In genomic region chr12:6276936-6277615, GRCh38 we compare ENCODE assay signal across 14 cellular contexts. TPM values are rescaled to one million over a fixed set of nuclear protein-coding genes. Genes with fewer than 3 reads are reported as not detected.
DNase-seq lines count a peak whose midpoint lies in the region; ATAC-seq, FAIRE-seq and TF ChIP-seq lines count a peak whose summit lies in the region.
"Had no signal": no experiment of that assay in that cellular context is flagged by ENCODE, and none has a peak within 500 bp of the region (broad histone marks: within the 10 kb centered on the region; RNA-seq: fewer than 3 reads in every experiment).

No MANE protein-coding gene starts in this region.

- TF ChIP-seq POLR2A in K562 (conservative IDR thresholded peaks at IDR 0.05): no peak
- no peak for TF ChIP-seq POLR2A in HepG2 (IDR thresholded peaks at IDR 0.05; ENCODE audit: insufficient read depth in 1 of 2, low read depth in 2 of 2, low read length in 2 of 2)
- TF ChIP-seq POLR2A in uterus (IDR thresholded peaks at IDR 0.05): no peak

- H3K27me3 ChIP-seq in K562 (ENCODE audit: control insufficient read depth in 2 of 2, insufficient read depth in 2 of 2, low read length in 2 of 2) (peaks cover 6 to 7% of the 10 kb centered on the region in 2 experiments; a peak in 4 of 5 replicates), HepG2 (ENCODE audit: control insufficient read depth in 1 of 2, insufficient read depth in 2 of 2, low read length in 2 of 2) (peaks cover 0 to 17% of the 10 kb centered on the region in 2 experiments; a peak in 4 of 5 replicates), uterus (no peaks in the 10 kb centered on the region)

- DNase-seq in activated T-cell treated with anti-CD3 and anti-CD28 coated beads, Interleukin-2, amount 50 U/mL, for 24 hours: peak; percentile 12
- DNase-seq in activated T-cell treated with anti-CD3 and anti-CD28 coated beads, Interleukin-2, amount 50 U/mL, for 4 hours: no peak
- DNase-seq in K562 (ENCODE audit: extremely low read depth in 1 of 4, low spot score in 3 of 4): no peak
- no peak for DNase-seq in HepG2 (ENCODE audit: low spot score)
- DNase-seq in uterus: no peak
- DNase-seq in activated CD8-positive, alpha-beta memory T cell treated with anti-CD3 and anti-CD28 coated beads for 24 hours: no peak
- DNase-seq: activated CD8-positive, alpha-beta T cell treated with anti-CD3 and anti-CD28 coated beads, Interleukin-2, amount 10 ng/mL, durations not matched to agents 7 days and 5 days; head of caudate nucleus; natural killer cell; NCI-H1436 treated with DMSO at 0.1 percent for 48 hours; stimulated activated CD4-positive, alpha-beta T cell treated with anti-CD3 and anti-CD28 coated beads, Interleukin-4, amount 100 ng/mL, for 24 hours had no signal

- H3K4me2 ChIP-seq in K562 (ENCODE audit: insufficient read depth, low read length): no peak overlapping the region
- H3K4me2 ChIP-seq in HepG2 (ENCODE audit: low read depth, low read length): no peak overlapping the region

- peaks cover 21% of the 10 kb centered on the region for H3K4me1 Mint-ChIP-seq in activated T-cell treated with anti-CD3 and anti-CD28 coated beads, Interleukin-2, amount 50 U/mL, for 24 hours (ENCODE audit: low read depth)
- peaks cover 6% of the 10 kb centered on the region for H3K4me1 Mint-ChIP-seq in activated T-cell treated with anti-CD3 and anti-CD28 coated beads, Interleukin-2, amount 50 U/mL, for 4 hours (ENCODE audit: low read depth)
- H3K4me1 Mint-ChIP-seq: natural killer cell had no signal

- ATAC-seq in activated T-cell treated with anti-CD3 and anti-CD28 coated beads, Interleukin-2, amount 50 U/mL, for 4 hours: no peak
- ATAC-seq in K562 (no peak), HepG2 (no peak), HG03520 (IDR thresholded peaks at IDR 0.05; ENCODE audit: unreplicated experiment) (no peak), GM18502 (IDR thresholded peaks at IDR 0.05; ENCODE audit: poor library complexity, unreplicated experiment) (no peak)
- ATAC-seq: activated CD8-positive, alpha-beta T cell treated with anti-CD3 and anti-CD28 coated beads, Interleukin-2, amount 10 ng/mL, durations not matched to agents 7 days and 5 days; natural killer cell; Panc1 had no signal

- H3K9me3 ChIP-seq in K562 (replicated peaks; ENCODE audit: control insufficient read depth, insufficient read depth, low read depth, low read length) (no peaks in the 10 kb centered on the region), HepG2 (ENCODE audit: low read length) (no peaks in the 10 kb centered on the region), uterus (no peaks in the 10 kb centered on the region)

- H3K27ac ChIP-seq in K562 (ENCODE audit: extremely low read depth, low read depth, low read length) (no peak overlapping the region), HepG2 (ENCODE audit: extremely low read length, insufficient read depth, low read length) (no peak overlapping the region), uterus (peak overlapping the region; percentile 92 to 95)

- H2AFZ ChIP-seq in K562 (ENCODE audit: low read depth, low read length) (no peak overlapping the region), HepG2 (ENCODE audit: low read length) (no peak overlapping the region)

- TF ChIP-seq RAD21 in K562 (CRISPR knock-in tag; conservative IDR thresholded peaks at IDR 0.05 in 1 of 2, IDR thresholded peaks at IDR 0.05 in 1 of 2): 0 out of 4 replicates have a peak, but pooled peaks of 1 of the 2 experiments have one; percentile 7
- TF ChIP-seq RAD21 in HepG2 (CRISPR knock-in tag; IDR thresholded peaks at IDR 0.05): no peak

- H3K4me1 ChIP-seq in K562 (replicated peaks in 1 of 2; ENCODE audit: control insufficient read depth in 2 of 2, insufficient read depth in 2 of 2, low read length in 2 of 2) (peaks cover 10 to 29% of the 10 kb centered on the region in 2 experiments; a peak in 4 of 5 replicates), HepG2 (ENCODE audit: insufficient read depth, low read length) (peaks cover 96% of the 10 kb centered on the region), uterus (peaks cover 5 to 14% of the 10 kb centered on the region in 2 donors)

- TF ChIP-seq EP300 in K562 (IDR thresholded peaks at IDR 0.05; ENCODE audit: low read length): no peak
- no peak for TF ChIP-seq EP300 in HepG2 (IDR thresholded peaks at IDR 0.05; ENCODE audit: low read depth in 2 of 2, low read length in 2 of 2)
- no peak for TF ChIP-seq EP300 in HepG2 (CRISPR knock-in tag; IDR thresholded peaks at IDR 0.05; ENCODE audit: borderline replicate concordance)

- no peak overlapping the region for H3K4me3 Mint-ChIP-seq in activated T-cell treated with anti-CD3 and anti-CD28 coated beads, Interleukin-2, amount 50 U/mL, for 24 hours
- H3K4me3 Mint-ChIP-seq in activated T-cell treated with anti-CD3 and anti-CD28 coated beads, Interleukin-2, amount 50 U/mL, for 4 hours: no peak overlapping the region

- H3K36me3 ChIP-seq in K562 (ENCODE audit: control insufficient read depth, insufficient read depth, low read length) (no peaks in the 10 kb centered on the region), HepG2 (replicated peaks in 1 of 2; ENCODE audit: control insufficient read depth in 1 of 2, insufficient read depth in 2 of 2, low read length in 2 of 2) (no peaks in the 10 kb centered on the region), uterus (no peaks in the 10 kb centered on the region)

- CTCF ChIA-PET in K562 (lab: Yijun Ruan, JAX; ENCODE audit: low intra/inter-chr PET ratio) (interaction anchor here (2.9 kb wide), 1 partner anchor 81 kb away, joined by 23 read pairs; no protein-coding TSS in a partner anchor), HepG2 (lab: Yijun Ruan, JAX; ENCODE audit: low intra/inter-chr PET ratio, low total read pairs) (no interaction called here)

- WGBS in K562 (ENCODE audit: insufficient coverage, low coverage, missing lambda C conversion rate): 23% methylated on average over 7 of the region's 7 CpGs
- 45% methylated on average over 7 of the region's 7 CpGs for WGBS in HepG2 (ENCODE audit: low lambda C conversion rate)

- FAIRE-seq in K562 (lab: Jason Lieb, UNC) (no peak), HepG2 (lab: Jason Lieb, UNC) (no peak)

- H3K9ac ChIP-seq in K562 (ENCODE audit: insufficient read depth in 1 of 2, low read depth in 2 of 2, low read length in 2 of 2) (no peak overlapping the region), HepG2 (ENCODE audit: insufficient read depth, low read depth, low read length) (no peak overlapping the region)

- intact Hi-C loops in K562 (cut with micrococcal nuclease): no loop called here
- intact Hi-C loops in HepG2 (cut with micrococcal nuclease; ENCODE audit: unreplicated experiment): no loop called here
- intact Hi-C loops in uterus (cut with DNase I; ENCODE audit: low total_unique reads): no loop called here

- no peaks in the 10 kb centered on the region for H3K79me2 ChIP-seq in K562 (ENCODE audit: control insufficient read depth, insufficient read depth, low read length)
- no peaks in the 10 kb centered on the region for H3K79me2 ChIP-seq in HepG2 (ENCODE audit: insufficient read depth, low read length)

- BruUV-seq in K562 (replicated peaks; lab: Mats Ljungman, UMichigan): no TSS peak
- BruUV-seq in HepG2 (replicated peaks; lab: Mats Ljungman, UMichigan): no TSS peak

- H4K20me1 ChIP-seq in K562 (replicated peaks; ENCODE audit: control insufficient read depth, insufficient read depth, low read length) (no peaks in the 10 kb centered on the region; the same call in 1 of the 2 replicates), HepG2 (ENCODE audit: insufficient read depth, low read length) (no peaks in the 10 kb centered on the region)

- H3K9me3 Mint-ChIP-seq in activated T-cell treated with anti-CD3 and anti-CD28 coated beads, Interleukin-2, amount 50 U/mL, for 24 hours: no peaks in the 10 kb centered on the region
- H3K9me3 Mint-ChIP-seq in activated T-cell treated with anti-CD3 and anti-CD28 coated beads, Interleukin-2, amount 50 U/mL, for 4 hours: no peaks in the 10 kb centered on the region
- H3K9me3 Mint-ChIP-seq: natural killer cell had no signal

- no peaks in the 10 kb centered on the region for H3K9me1 ChIP-seq in K562 (ENCODE audit: control insufficient read depth, insufficient read depth, low read length)

- TF ChIP-seq CTCF in K562 (IDR thresholded peaks at IDR 0.05 in 2 of 3, conservative IDR thresholded peaks at IDR 0.05 in 1 of 3; ENCODE audit: insufficient read depth in 2 of 3, low read depth in 1 of 3, low read length in 3 of 3): no peak
- no peak for TF ChIP-seq CTCF in HepG2 (CRISPR knock-in tag; IDR thresholded peaks at IDR 0.05)
- TF ChIP-seq CTCF in uterus (IDR thresholded peaks at IDR 0.05): no peak

- H3K36me3 Mint-ChIP-seq in activated T-cell treated with anti-CD3 and anti-CD28 coated beads, Interleukin-2, amount 50 U/mL, for 24 hours (ENCODE audit: low read depth): no peaks in the 10 kb centered on the region
- H3K36me3 Mint-ChIP-seq in activated T-cell treated with anti-CD3 and anti-CD28 coated beads, Interleukin-2, amount 50 U/mL, for 4 hours (ENCODE audit: insufficient read depth): no peaks in the 10 kb centered on the region
- H3K36me3 Mint-ChIP-seq: natural killer cell had no signal

- in situ Hi-C loops in K562 (cut with MboI): loop anchor here (5.0 kb wide), 2 partner anchors 70 to 210 kb away; no protein-coding TSS in a partner anchor
- in situ Hi-C loops in HepG2 (cut with HindIII; ENCODE audit: extremely low pct_ligation_motif_present, low pct_unique_long_range_greater_than_20kb): loop anchor here (5.0 kb wide), 3 partner anchors 45 to 215 kb away; no protein-coding TSS in a partner anchor

- H3K4me3 ChIP-seq in K562 (no peak overlapping the region), HepG2 (replicated peaks in 1 of 3; ENCODE audit: insufficient read depth in 1 of 3, low read depth in 2 of 3, low read length in 3 of 3) (no peak overlapping the region), uterus (no peak overlapping the region)

- POLR2A ChIA-PET in K562 (lab: Yijun Ruan, JAX): interaction anchor here (0.6 kb wide), 2 partner anchors 54 to 64 kb away, joined by 3 read pairs; no protein-coding TSS in a partner anchor
- POLR2A ChIA-PET in HepG2 (lab: Yijun Ruan, JAX): interaction anchor here (2.0 to 3.3 kb wide), 2 partner anchors 18 to 77 kb away, joined by 11 to 14 read pairs; partner anchors contain the start of gene CD9

- H3K27me3 Mint-ChIP-seq in activated T-cell treated with anti-CD3 and anti-CD28 coated beads, Interleukin-2, amount 50 U/mL, for 24 hours: peaks cover 54% of the 10 kb centered on the region
- peaks cover 45% of the 10 kb centered on the region for H3K27me3 Mint-ChIP-seq in activated T-cell treated with anti-CD3 and anti-CD28 coated beads, Interleukin-2, amount 50 U/mL, for 4 hours (ENCODE audit: low read depth)

- no peak overlapping the region for H3K27ac Mint-ChIP-seq in activated T-cell treated with anti-CD3 and anti-CD28 coated beads, Interleukin-2, amount 50 U/mL, for 24 hours
- H3K27ac Mint-ChIP-seq: activated CD8-positive, alpha-beta T cell treated with anti-CD3 and anti-CD28 coated beads, Interleukin-2, amount 10 ng/mL, durations not matched to agents 7 days and 5 days; natural killer cell had no signal

RNA-seq across cellular contexts. Expression of gene PLEKHG6, which starts 33.4 kb away (rescaled TPM):
- not detected for total RNA-seq in activated T-cell treated with anti-CD3 and anti-CD28 coated beads, Interleukin-2, amount 50 U/mL, for 4 hours
- total RNA-seq in K562 (2011; cell fraction: chromatin; rRNA removed; ENCODE audit: low replicate concordance): 1.9 TPM in 1 of 2 replicates, not detected in the other
- total RNA-seq in K562 (2011; cell fraction: nucleolus; rRNA removed): 0.50 and 0.92 TPM in 2 replicates
- total RNA-seq in K562 (2011; cell fraction: nucleoplasm; rRNA removed): 0.15 and 0.29 TPM in 2 replicates
- total RNA-seq in K562 (2014; rRNA removed) (0.33 and 0.41 TPM in 2 replicates), K562 (2014; rRNA removed; fragmentation: Illumina TruSeq; extraction: Trizol) (0.19 and 0.29 TPM in 2 replicates), K562 (2015; rRNA removed; fragmentation: Illumina TruSeq; extraction: Trizol) (not detected in 2 replicates), K562 (2021) (0.86 and 1.2 TPM in 2 replicates), HepG2 (2016; rRNA removed; fragmentation: Illumina TruSeq; extraction: Trizol) (13.1 and 18.9 TPM in 2 replicates), uterus (1 to 10 TPM in 2 of 4 donors, under 1 TPM in 1, not detected in 1; 0.29 to 1.9 (median 1.7) TPM)
- polyA plus RNA-seq in K562 (2011; rRNA removed) (0.28 and 0.38 TPM in 2 replicates), K562 (2014; fragmentation: Illumina TruSeq; extraction: Trizol) (0.18 and 0.42 TPM in 2 replicates), K562 (2014; fragmentation: Nextera tagmentation; extraction: Ambion mirVana) (not detected), K562 (2014; rRNA removed) (0.22 and 0.54 TPM in 2 replicates), HepG2 (2011; rRNA removed) (17.0 and 26.8 TPM in 2 replicates)
- 1.0 and 5.3 TPM in 2 replicates for polyA plus RNA-seq in K562 (2011; cell fraction: cytosol; rRNA removed)
- 0.24 and 0.26 TPM in 2 replicates for polyA plus RNA-seq in K562 (2011; cell fraction: nucleus; rRNA removed)
- polyA plus RNA-seq in K562 (2012): 0.35 and 0.84 TPM in 2 replicates
- 0.09 and 0.18 TPM in 2 replicates for polyA minus RNA-seq in K562 (2011; rRNA and poly(A)+ RNA removed)
- polyA minus RNA-seq in K562 (2011; cell fraction: cytosol; rRNA and poly(A)+ RNA removed): not detected in 2 replicates
- 0.33 and 0.81 TPM in 2 replicates for polyA minus RNA-seq in K562 (2011; cell fraction: nucleus; rRNA and poly(A)+ RNA removed)
- total RNA-seq in HepG2 (2016; cell fraction: cytosol; rRNA removed; fragmentation: Illumina TruSeq; extraction: Trizol; ENCODE audit: low read depth): 11.1 and 14.7 TPM in 2 replicates
- total RNA-seq in HepG2 (2016; cell fraction: insoluble cytoplasmic fraction; rRNA removed; fragmentation: Illumina TruSeq; extraction: Trizol): 15.0 and 16.9 TPM in 2 replicates
- 23.7 TPM in 2 replicates for total RNA-seq in HepG2 (2016; cell fraction: membrane; rRNA removed; fragmentation: Illumina TruSeq; extraction: Trizol)
- total RNA-seq in HepG2 (2016; cell fraction: nucleus; rRNA removed; fragmentation: Illumina TruSeq; extraction: Trizol): 15.6 and 19.7 TPM in 2 replicates
- polyA plus RNA-seq in HepG2 (2011; cell fraction: cytosol; rRNA removed): 12.8 and 29.8 TPM in 2 replicates
- 20.1 and 50.9 TPM in 2 replicates for polyA plus RNA-seq in HepG2 (2011; cell fraction: nucleus; rRNA removed)
- polyA plus RNA-seq in HepG2 (2012): 16.4 and 22.2 TPM in 2 replicates
- polyA plus RNA-seq in HepG2 (2016; cell fraction: cytosol; fragmentation: Illumina TruSeq; extraction: Trizol; ENCODE audit: low read depth): 16.0 and 16.1 TPM in 2 replicates
- polyA plus RNA-seq in HepG2 (2016; cell fraction: insoluble cytoplasmic fraction; fragmentation: Illumina TruSeq; extraction: Trizol; ENCODE audit: low read depth): 15.2 and 21.6 TPM in 2 replicates
- polyA plus RNA-seq in HepG2 (2016; cell fraction: membrane; fragmentation: Illumina TruSeq; extraction: Trizol; ENCODE audit: low read depth): 20.3 and 26.3 TPM in 2 replicates
- polyA plus RNA-seq in HepG2 (2016; cell fraction: nucleus; fragmentation: Illumina TruSeq; extraction: Trizol; ENCODE audit: insufficient read depth, low read depth): 28.0 and 30.9 TPM in 2 replicates
- polyA minus RNA-seq in HepG2 (2011; rRNA and poly(A)+ RNA removed; ENCODE audit: low replicate concordance): 0.70 and 23.3 TPM in 2 replicates
- 8.8 and 12.8 TPM in 2 replicates for polyA minus RNA-seq in HepG2 (2011; cell fraction: cytosol; rRNA and poly(A)+ RNA removed)
- 13.3 and 16.5 TPM in 2 replicates for polyA minus RNA-seq in HepG2 (2011; cell fraction: nucleus; rRNA and poly(A)+ RNA removed)
- total RNA-seq: natural killer cell had no signal

Comparison
In these comparisons a context has a peak if more than half of its experiments do, and no peak if none do; other contexts are left out.
1. H3K27ac ChIP-seq: peak in uterus (2 of 2); none in K562 (single experiment) and HepG2 (single experiment).
2. RNA of gene PLEKHG6, which starts 33.4 kb away (total RNA-seq): 11.1 to 23.7 TPM in HepG2; 0.29 to 1.9 TPM in uterus, 0.15 to 1.9 TPM in K562 and not detected in activated T-cell treated with anti-CD3 and anti-CD28 coated beads, Interleukin-2, amount 50 U/mL, for 4 hours; every median in the first group is over 4 times any median in the second.